ENCODE assay signal across 8 cellular contexts in genomic region chr2:217886720-217887309, GRCh38.
DNase-seq lines count a peak whose midpoint lies in the region; ATAC-seq and TF ChIP-seq lines count a peak whose summit lies in the region.

No MANE protein-coding gene starts in this region.

- POLR2A ChIA-PET in activated CD4-positive, alpha-beta T cell treated with anti-CD3 and anti-CD28 coated beads, Interleukin-2, amount 10 ng/mL, durations not matched to agents 7 days and 5 days (lab: Charles Lee) = no interaction called here

- no peak overlapping the region for H3K4me3 ChIP-seq in lower leg skin (ENCODE audit: low read depth, poor library complexity, severe bottlenecking)

- no peak overlapping the region for H3K27ac Mint-ChIP-seq in activated CD4-positive, alpha-beta T cell treated with anti-CD3 and anti-CD28 coated beads, Interleukin-2, amount 10 ng/mL, durations not matched to agents 7 days and 5 days

- TF ChIP-seq CTCF in lower leg skin (IDR thresholded peaks at IDR 0.05) = peak in 1 of 3 donors; percentile 51

- H3K4me1 Mint-ChIP-seq in activated CD4-positive, alpha-beta T cell treated with anti-CD3 and anti-CD28 coated beads, Interleukin-2, amount 10 ng/mL, durations not matched to agents 7 days and 5 days = no peaks in the 10 kb centered on the region

- no peaks in the 10 kb centered on the region for H3K9me3 Mint-ChIP-seq in activated CD4-positive, alpha-beta T cell treated with anti-CD3 and anti-CD28 coated beads, Interleukin-2, amount 10 ng/mL, durations not matched to agents 7 days and 5 days

- WGBS in lower leg skin, 2 donors = 25 to 26% methylated on average over 6 of the region's 6 CpGs

- intact Hi-C loops in lower leg skin (cut with DNase I; ENCODE audit: low total_unique reads) = loop anchor here (2.0 to 5.0 kb wide), 2 partner anchors 98 to 100 kb away; no protein-coding TSS in a partner anchor

- H3K27me3 Mint-ChIP-seq in activated CD4-positive, alpha-beta T cell treated with anti-CD3 and anti-CD28 coated beads, Interleukin-2, amount 10 ng/mL, durations not matched to agents 7 days and 5 days = peaks cover 1% of the 10 kb centered on the region

- no peak for TF ChIP-seq POLR2A in lower leg skin (IDR thresholded peaks at IDR 0.05)

- DNase-seq in DMS153 (lab: John Stamatoyannopoulos, UW) = peak; percentile 51
- peak; percentile 71 for DNase-seq in NCI-H2227 treated with DMSO at 0.1 percent for 48 hours (lab: John Stamatoyannopoulos, UW)
- DNase-seq in activated CD4-positive, alpha-beta T cell treated with anti-CD3 and anti-CD28 coated beads, Interleukin-2, amount 10 ng/mL, durations not matched to agents 7 days and 5 days = peak; percentile 76
- DNase-seq in dedifferentiated amniotic fluid mesenchymal stem cell (ENCODE audit: extremely low spot score) = peak; percentile 30
- DNase-seq in lower leg skin (ENCODE audit: low spot score in 2 of 2) = peak; percentile 57 to 96
- peak; percentile 36 for DNase-seq in stimulated activated CD8-positive, alpha-beta memory T cell treated with anti-CD3 and anti-CD28 coated beads, Interleukin-12 subunit alpha, Interleukin-12 subunit beta, amount 100 ng/mL, for 1 hour (ENCODE audit: low read depth)

- H3K36me3 Mint-ChIP-seq in activated CD4-positive, alpha-beta T cell treated with anti-CD3 and anti-CD28 coated beads, Interleukin-2, amount 10 ng/mL, durations not matched to agents 7 days and 5 days (ENCODE audit: low read depth) = no peaks in the 10 kb centered on the region

- H3K4me3 Mint-ChIP-seq in activated CD4-positive, alpha-beta T cell treated with anti-CD3 and anti-CD28 coated beads, Interleukin-2, amount 10 ng/mL, durations not matched to agents 7 days and 5 days = no peak overlapping the region

- CTCF ChIA-PET in activated CD4-positive, alpha-beta T cell treated with anti-CD3 and anti-CD28 coated beads, Interleukin-2, amount 10 ng/mL, durations not matched to agents 7 days and 5 days (lab: Charles Lee) = interaction anchor here (0.7 to 1.7 kb wide), 6 partner anchors 10 to 100 kb away, joined by 3 to 17 read pairs (median 3); no protein-coding TSS in a partner anchor

- peak; percentile 57 for ATAC-seq in HG02623 (IDR thresholded peaks at IDR 0.05; ENCODE audit: unreplicated experiment)
- no peak for ATAC-seq in GM19395 (IDR thresholded peaks at IDR 0.05; ENCODE audit: unreplicated experiment)
